ENCODE assay signal across 22 cellular contexts in the genomic region with DNA sequence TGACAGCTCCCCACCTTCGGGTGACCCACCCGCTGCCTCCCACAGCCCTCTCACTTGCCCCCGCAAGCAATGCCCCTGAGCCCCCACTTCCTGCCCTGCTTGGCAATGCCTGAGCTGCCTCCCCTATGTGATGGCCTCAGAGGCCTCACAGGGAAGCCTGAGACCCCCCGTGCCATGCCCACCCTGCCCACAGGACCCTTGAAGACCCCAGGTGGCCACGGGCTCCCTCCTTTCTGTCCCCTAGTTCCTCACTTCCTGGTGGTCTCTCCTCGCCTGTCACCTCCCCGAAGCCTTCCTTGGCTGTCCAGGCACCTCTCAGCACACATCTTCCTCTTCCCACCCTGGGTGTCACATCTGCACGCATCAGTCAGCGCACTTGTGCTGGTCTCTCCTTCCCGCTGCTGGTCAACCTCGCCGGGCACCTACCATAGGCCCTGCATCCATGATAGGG.
"Had no signal": no experiment of that assay in that cellular context is flagged by ENCODE, and none has a peak within 500 bp of the region (broad histone marks: within the 10 kb centered on the region; RNA-seq: fewer than 3 reads in every experiment).

No MANE protein-coding gene starts in this region.

- DNase-seq: activated naive CD4-positive, alpha-beta T cell; activated T-cell treated with anti-CD3 and anti-CD28 coated beads, Interleukin-2, amount 50 U/mL, for 72 hours; colonic mucosa; effector memory CD4-positive, alpha-beta T cell; erythroblast; hippocampal formation; lower lobe of right lung; mesenchymal stem cell; retina; small intestine; stimulated activated CD4-positive, alpha-beta T cell treated with anti-CD3 and anti-CD28 coated beads, Interleukin-4, amount 100 ng/mL, for 4 hours; stimulated activated CD8-positive, alpha-beta memory T cell treated with anti-CD3 and anti-CD28 coated beads, Interleukin-4, amount 100 ng/mL, for 48 hours; stimulated activated naive CD8-positive, alpha-beta T cell treated with anti-CD3 and anti-CD28 coated beads, Interleukin-15, amount 100 ng/mL, for 72 hours; T-helper 2 cell; thyroid gland had no signal

- H3K27me3 ChIP-seq: colonic mucosa, thyroid gland had no signal

- H3K36me3 ChIP-seq: colonic mucosa, gastroesophageal sphincter, lower lobe of right lung, thyroid gland had no signal

- H3K9me3 ChIP-seq: colonic mucosa, lower lobe of right lung, mucosa of descending colon, thyroid gland had no signal

- H3K27ac ChIP-seq: colonic mucosa, gastroesophageal sphincter, lower lobe of right lung, thyroid gland had no signal

- H3K27ac Mint-ChIP-seq: activated naive CD4-positive, alpha-beta T cell treated with anti-CD3 and anti-CD28 coated beads, Interleukin-2, amount 50 U/mL, for 72 hours; activated T-cell treated with anti-CD3 and anti-CD28 coated beads, Interleukin-2, amount 50 U/mL, for 72 hours; natural killer cell treated with Interleukin-12 subunit alpha and Interleukin-12 subunit beta and Interleukin-15 and Interleukin-18, amount 100 ng/mL, for 72 hours; progenitor cell of endocrine pancreas; stimulated activated memory B cell treated with anti-CD40 and anti-IgM and Interleukin-4, amounts not matched to agents 10 μg/mL and 1 μg/mL and 100 μg/mL, for 72 hours; stimulated activated naive CD8-positive, alpha-beta T cell treated with anti-CD3 and anti-CD28 coated beads, Interleukin-15, amount 100 ng/mL, for 72 hours had no signal

- H3K36me3 Mint-ChIP-seq: stimulated activated memory B cell treated with anti-CD40 and anti-IgM and Interleukin-4, amounts not matched to agents 10 μg/mL and 1 μg/mL and 100 μg/mL, for 72 hours had no signal

- H3K4me1 ChIP-seq: colonic mucosa, gastroesophageal sphincter, lower lobe of right lung, thyroid gland had no signal

- ATAC-seq: activated naive CD4-positive, alpha-beta T cell treated with anti-CD3 and anti-CD28 coated beads, Interleukin-2, amount 50 U/mL, for 72 hours; activated T-cell treated with anti-CD3 and anti-CD28 coated beads, Interleukin-2, amount 50 U/mL, for 72 hours; gastroesophageal sphincter; lower lobe of right lung; mucosa of descending colon; natural killer cell treated with Interleukin-12 subunit alpha and Interleukin-12 subunit beta and Interleukin-15 and Interleukin-18, amount 100 ng/mL, for 72 hours; sciatic nerve; stimulated activated memory B cell treated with anti-CD40 and anti-IgM and Interleukin-4, amounts not matched to agents 10 μg/mL and 1 μg/mL and 100 μg/mL, for 72 hours; stimulated activated naive CD8-positive, alpha-beta T cell treated with anti-CD3 and anti-CD28 coated beads, Interleukin-15, amount 100 ng/mL, for 72 hours had no signal

- H3K4me3 Mint-ChIP-seq: activated T-cell treated with anti-CD3 and anti-CD28 coated beads, Interleukin-2, amount 50 U/mL, for 72 hours; natural killer cell treated with Interleukin-12 subunit alpha and Interleukin-12 subunit beta and Interleukin-15 and Interleukin-18, amount 100 ng/mL, for 72 hours; stimulated activated memory B cell treated with anti-CD40 and anti-IgM and Interleukin-4, amounts not matched to agents 10 μg/mL and 1 μg/mL and 100 μg/mL, for 72 hours; stimulated activated naive CD8-positive, alpha-beta T cell treated with anti-CD3 and anti-CD28 coated beads, Interleukin-15, amount 100 ng/mL, for 72 hours had no signal

- H3K4me1 Mint-ChIP-seq: stimulated activated memory B cell treated with anti-CD40 and anti-IgM and Interleukin-4, amounts not matched to agents 10 μg/mL and 1 μg/mL and 100 μg/mL, for 72 hours had no signal

- H3K4me3 ChIP-seq: colonic mucosa, gastroesophageal sphincter, lower lobe of right lung, mucosa of descending colon, thyroid gland had no signal

- H3K9me3 Mint-ChIP-seq: natural killer cell treated with Interleukin-12 subunit alpha and Interleukin-12 subunit beta and Interleukin-15 and Interleukin-18, amount 100 ng/mL, for 72 hours had no signal
